ENCODE assay signal across 1 cellular context in genomic region chr2:153872311-153873061, GRCh38.
TF ChIP-seq lines count a peak whose summit lies in the region.

No MANE protein-coding gene starts in this region.

TF ChIP-seq in GM23338, 12 proteins besides CTCF, POLR2A, EP300 and RAD21 (continued from another document):
- TF ChIP-seq CREB1 (CRISPR knock-in tag; IDR thresholded peaks at IDR 0.05; ENCODE audit: low read depth): no peak
TF ChIP-seq in GM23338: peak in this region for 0.
